In genomic region chr10:31143331-31143935, GRCh38 we compare ENCODE assay signal across 21 cellular contexts.
DNase-seq lines count a peak whose midpoint lies in the region; ATAC-seq and TF ChIP-seq lines count a peak whose summit lies in the region.
"Had no signal": no experiment of that assay in that cellular context is flagged by ENCODE, and none has a peak within 500 bp of the region (broad histone marks: within the 10 kb centered on the region; RNA-seq: fewer than 3 reads in every experiment).

No MANE protein-coding gene starts in this region.

- H3K27ac ChIP-seq in temporal lobe (ENCODE audit: low read depth, low read length): peak overlapping the region; percentile 25
- H3K27ac ChIP-seq: 22Rv1, tibial artery had no signal

- no peaks in the 10 kb centered on the region for H3K27me3 Mint-ChIP-seq in brain

- no peak for TF ChIP-seq CTCF in brain (conservative IDR thresholded peaks at IDR 0.05)

- no peak overlapping the region for H3K4me3 Mint-ChIP-seq in brain
- H3K4me3 Mint-ChIP-seq: dendritic cell treated with granulocyte-macrophage colony-stimulating factor and Interleukin-4, amounts not matched to agents 40 ng/mL and 50 ng/mL, for 4 days had no signal

- peak overlapping the region; percentile 29 to 92 (median 41) for H3K27ac Mint-ChIP-seq in brain
- H3K27ac Mint-ChIP-seq: dendritic cell treated with granulocyte-macrophage colony-stimulating factor and Interleukin-4, amounts not matched to agents 40 ng/mL and 50 ng/mL, for 4 days had no signal

- peak; percentile 9 for DNase-seq in DMS 273 (lab: John Stamatoyannopoulos, UW; ENCODE audit: unreplicated experiment)
- no peak for DNase-seq in DMS 273 treated with DMSO at 0.1 percent for 48 hours (lab: John Stamatoyannopoulos, UW)
- DNase-seq in hippocampal formation (lab: John Stamatoyannopoulos, UW): peak; percentile 17 to 20
- no peak for DNase-seq in NCI-H510A (lab: John Stamatoyannopoulos, UW)
- DNase-seq in activated T-cell treated with anti-CD3 and anti-CD28 coated beads for 4 hours: no peak
- DNase-seq: activated CD4-positive, alpha-beta T cell treated with anti-CD3 and anti-CD28 coated beads for 4 hours; activated gamma-delta T cell; MG63; NCI-H1417; NCI-H2107; NCI-H510A treated with DMSO at 0.1 percent for 48 hours; right cardiac atrium; stimulated activated CD4-positive, alpha-beta T cell treated with anti-CD3 and anti-CD28 coated beads, Interleukin-4, amount 100 ng/mL, for 24 hours; stimulated activated naive CD4-positive, alpha-beta T cell treated with Interleukin-2 at 50 U/mL for 16 hours; tibial artery had no signal

- H3K4me1 Mint-ChIP-seq in brain: peaks cover 47% of the 10 kb centered on the region

- peaks cover 0 to 2% (median 0%) of the 10 kb centered on the region in 5 experiments for H3K9me3 Mint-ChIP-seq in brain
- H3K9me3 Mint-ChIP-seq: dendritic cell treated with granulocyte-macrophage colony-stimulating factor and Interleukin-4, amounts not matched to agents 40 ng/mL and 50 ng/mL, for 4 days had no signal

- no peak for ATAC-seq in GM18519 (IDR thresholded peaks at IDR 0.05; ENCODE audit: low FRiP score, unreplicated experiment)
- ATAC-seq: Panc1, right cardiac atrium had no signal

- no peaks in the 10 kb centered on the region for H3K36me3 Mint-ChIP-seq in brain

Comparison
In these comparisons a context has a peak if more than half of its experiments do, and no peak if none do; other contexts are left out.
1. DNase-seq: peak in DMS 273 (single experiment) and hippocampal formation (2 of 2); none in DMS 273 treated with DMSO at 0.1 percent for 48 hours (single experiment), NCI-H510A (single experiment) and activated T-cell treated with anti-CD3 and anti-CD28 coated beads for 4 hours (single experiment).